ENCODE assay signal across 8 cellular contexts in the genomic region with DNA sequence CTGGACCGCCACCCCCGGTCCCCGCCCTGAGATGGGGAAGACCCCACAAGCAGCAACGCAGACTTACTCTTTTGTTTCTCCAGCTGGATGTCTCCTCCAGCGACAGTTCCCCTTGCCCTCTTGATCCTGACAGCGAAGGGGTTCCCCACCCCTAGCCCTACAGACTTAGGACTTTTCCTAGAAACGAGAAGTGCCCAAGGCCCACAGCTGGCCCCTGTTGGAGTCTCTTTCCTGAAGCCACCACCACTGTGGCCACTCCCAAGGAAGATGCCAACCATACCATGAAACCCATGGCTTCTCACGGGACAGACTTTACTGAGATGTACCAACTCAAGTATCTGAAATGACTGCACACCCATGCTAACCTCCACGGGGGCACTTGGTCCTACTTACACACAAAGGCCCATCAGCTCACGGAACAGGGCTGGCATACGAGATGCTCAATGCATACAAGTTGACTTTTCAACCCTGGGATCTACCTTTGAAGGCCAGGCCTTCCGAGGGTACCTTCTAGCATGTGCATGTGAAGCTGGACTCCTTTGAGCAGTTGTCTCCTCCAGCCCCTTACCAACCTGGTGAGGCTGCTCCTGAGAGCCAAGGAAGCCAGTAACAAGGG. TPM values are rescaled to one million over a fixed set of nuclear protein-coding genes. Genes with fewer than 3 reads are reported as not detected.
DNase-seq lines count a peak whose midpoint lies in the region; ATAC-seq and TF ChIP-seq lines count a peak whose summit lies in the region.

No MANE protein-coding gene starts in this region.

- H3K27me3 Mint-ChIP-seq in stimulated activated memory B cell treated with anti-CD40 and anti-IgM and Interleukin-4, amounts not matched to agents 10 μg/mL and 1 μg/mL and 100 μg/mL, for 72 hours: no peaks in the 10 kb centered on the region

- peak overlapping the region in 10 of 12 donors; percentile 34 to 76 (median 63) for H3K4me3 ChIP-seq in heart left ventricle

- 51 to 72% (median 59%) methylated on average over 9 to 12 of the region's 12 CpGs for WGBS in heart left ventricle, 4 donors

- peaks cover 0 to 40% (median 0%) of the 10 kb centered on the region in 9 donors for H3K27me3 ChIP-seq in heart left ventricle

- no peaks in the 10 kb centered on the region for H3K9me3 ChIP-seq in heart left ventricle

- peak in 2 of 4 donors; percentile 8 to 25 for ATAC-seq in heart left ventricle
- ATAC-seq in stimulated activated memory B cell treated with anti-CD40 and anti-IgM and Interleukin-4, amounts not matched to agents 10 μg/mL and 1 μg/mL and 100 μg/mL, for 72 hours: no peak
- ATAC-seq in HG03135 (IDR thresholded peaks at IDR 0.05; ENCODE audit: unreplicated experiment): no peak

- H3K4me1 Mint-ChIP-seq in stimulated activated memory B cell treated with anti-CD40 and anti-IgM and Interleukin-4, amounts not matched to agents 10 μg/mL and 1 μg/mL and 100 μg/mL, for 72 hours: peaks cover 18% of the 10 kb centered on the region

- H3K4me1 ChIP-seq in heart left ventricle: peaks cover 0 to 28% (median 8%) of the 10 kb centered on the region in 12 donors

- intact Hi-C loops in heart left ventricle (cut with DNase I): loop anchor here in 2 of 10 donors (2.0 to 10.0 kb wide), 3 partner anchors 26 to 74 kb away; partner anchors contain the start of genes HCFC1 (in 1 of the 2), MECP2 (in 1 of the 2) and TMEM187 (in 1 of the 2)

- TF ChIP-seq POLR2A in heart left ventricle (IDR thresholded peaks at IDR 0.05): no peak

- no peaks in the 10 kb centered on the region for H3K9me3 Mint-ChIP-seq in stimulated activated memory B cell treated with anti-CD40 and anti-IgM and Interleukin-4, amounts not matched to agents 10 μg/mL and 1 μg/mL and 100 μg/mL, for 72 hours

- H3K36me3 ChIP-seq in heart left ventricle: peaks cover 0 to 26% (median 3%) of the 10 kb centered on the region in 9 donors

- peak overlapping the region; percentile 89 for H3K4me3 Mint-ChIP-seq in stimulated activated memory B cell treated with anti-CD40 and anti-IgM and Interleukin-4, amounts not matched to agents 10 μg/mL and 1 μg/mL and 100 μg/mL, for 72 hours

- H3K27ac ChIP-seq in VCaP: peak overlapping the region; percentile 91
- H3K27ac ChIP-seq in heart left ventricle: peak overlapping the region; percentile 32 to 92 (median 88)

- peak overlapping the region; percentile 97 for H3K27ac Mint-ChIP-seq in stimulated activated memory B cell treated with anti-CD40 and anti-IgM and Interleukin-4, amounts not matched to agents 10 μg/mL and 1 μg/mL and 100 μg/mL, for 72 hours

- peaks cover 12% of the 10 kb centered on the region for H3K36me3 Mint-ChIP-seq in stimulated activated memory B cell treated with anti-CD40 and anti-IgM and Interleukin-4, amounts not matched to agents 10 μg/mL and 1 μg/mL and 100 μg/mL, for 72 hours

- DNase-seq in activated CD4-positive, alpha-beta T cell treated with anti-CD3 and anti-CD28 coated beads for 48 hours: peak; percentile 18
- DNase-seq in activated CD4-positive, alpha-beta T cell treated with anti-CD3 and anti-CD28 coated beads, Interleukin-2, amount 50 U/mL, for 1 hour: no peak
- DNase-seq in heart left ventricle (no peak), HuH-7 (ENCODE audit: low spot score) (no peak), superior temporal gyrus (ENCODE audit: extremely low spot score) (no peak)

- no peak for TF ChIP-seq CTCF in VCaP (conservative IDR thresholded peaks at IDR 0.05)
- no peak for TF ChIP-seq CTCF in heart left ventricle (IDR thresholded peaks at IDR 0.05)

RNA-seq across cellular contexts. Expression of gene IRAK1, which starts 0.9 kb away (rescaled TPM):
- total RNA-seq in heart left ventricle: 10 to 100 TPM; 22.0 to 79.2 (median 29.7) TPM
- 10 to 100 TPM; 23.8 to 89.3 TPM for polyA plus RNA-seq in heart left ventricle

RNA-seq across cellular contexts. Expression of gene TMEM187, which starts 48.1 kb away (rescaled TPM):
- 10 to 100 TPM in 2 of 9 donors, 1 to 10 TPM in 7; 3.5 to 11.4 (median 8.3) TPM for total RNA-seq in heart left ventricle
- 1 to 10 TPM; 3.2 to 7.0 TPM for polyA plus RNA-seq in heart left ventricle

RNA-seq across cellular contexts. Expression of gene HCFC1, which starts 49.0 kb away (rescaled TPM):
- total RNA-seq in heart left ventricle: 10 to 100 TPM; 22.7 to 72.6 (median 34.8) TPM
- polyA plus RNA-seq in heart left ventricle: 10 to 100 TPM; 11.8 to 23.0 TPM
